15 cellular contexts compared by ENCODE assay signal in genomic region chr9:133474853-133475252, GRCh38. TPM values are rescaled to one million over a fixed set of nuclear protein-coding genes. Genes with fewer than 3 reads are reported as not detected.
DNase-seq lines count a peak whose midpoint lies in the region; ATAC-seq and TF ChIP-seq lines count a peak whose summit lies in the region.
"Had no signal": no experiment of that assay in that cellular context is flagged by ENCODE, and none has a peak within 500 bp of the region (broad histone marks: within the 10 kb centered on the region; RNA-seq: fewer than 3 reads in every experiment).

No MANE protein-coding gene starts in this region.

- 94 to 96% methylated on average over 8 to 20 of the region's 20 CpGs for WGBS in endodermal cell (ENCODE audit: insufficient coverage in 1 of 2, insufficient read length in 1 of 2), 2 experiments

- H3K9ac ChIP-seq in BLaER1 treated with 17β-estradiol and CSF1 and Interleukin-3, amounts not matched to agents 10 nM and 100 nM = peak overlapping the region in 1 of 11 experiments; percentile 0; a peak in 3 of 22 replicates
- H3K9ac ChIP-seq in Loucy (ENCODE audit: low read depth, low read length, poor library complexity, severe bottlenecking) (peak overlapping the region; percentile 53), endodermal cell (ENCODE audit: extremely low read depth, low read length, poor library complexity, severe bottlenecking) (no peak overlapping the region)
- H3K9ac ChIP-seq: GM23248 had no signal

- H3K4me3 ChIP-seq in BLaER1 treated with 17β-estradiol and CSF1 and Interleukin-3, amounts not matched to agents 10 nM and 100 nM = no peak overlapping the region
- H3K4me3 ChIP-seq in Loucy (ENCODE audit: low read length, poor library complexity, severe bottlenecking) (peak overlapping the region; percentile 48), endodermal cell (ENCODE audit: low read length) (no peak overlapping the region)
- H3K4me3 ChIP-seq: A549, GM23248 had no signal

- peaks cover 35% of the 10 kb centered on the region for H3K79me2 ChIP-seq in Loucy (ENCODE audit: insufficient read depth, low read length)

- peaks cover 0 to 67% (median 49%) of the 10 kb centered on the region in 11 experiments; a peak in 20 of 22 replicates for H3K36me3 ChIP-seq in BLaER1 treated with 17β-estradiol and CSF1 and Interleukin-3, amounts not matched to agents 10 nM and 100 nM
- H3K36me3 ChIP-seq in Loucy (ENCODE audit: insufficient read depth, low read length) (no peaks in the 10 kb centered on the region), endodermal cell (ENCODE audit: control insufficient read depth, insufficient read depth, low read length) (peaks cover 6% of the 10 kb centered on the region)

- peaks cover 48 to 80% (median 63%) of the 10 kb centered on the region in 10 experiments for H3K4me1 ChIP-seq in BLaER1 treated with 17β-estradiol and CSF1 and Interleukin-3, amounts not matched to agents 10 nM and 100 nM
- peaks cover 63% of the 10 kb centered on the region for H3K4me1 ChIP-seq in Loucy (ENCODE audit: insufficient read depth, low read length, poor library complexity, severe bottlenecking)
- peaks cover 9% of the 10 kb centered on the region for H3K4me1 ChIP-seq in endodermal cell (ENCODE audit: control insufficient read depth, insufficient read depth, low read length)

- H3K27ac Mint-ChIP-seq in endodermal cell (no peak overlapping the region), T-helper 17 cell (no peak overlapping the region)
- H3K27ac Mint-ChIP-seq: CD4-positive, alpha-beta T cell had no signal

- peaks cover 12% of the 10 kb centered on the region for H3F3A ChIP-seq in Loucy (ENCODE audit: low read depth)

- no peak overlapping the region for H3K4me3 Mint-ChIP-seq in endodermal cell
- H3K4me3 Mint-ChIP-seq in T-helper 17 cell = no peak overlapping the region
- H3K4me3 Mint-ChIP-seq: CD4-positive, alpha-beta T cell had no signal

- no peaks in the 10 kb centered on the region for H3K9me3 Mint-ChIP-seq in endodermal cell
- H3K9me3 Mint-ChIP-seq: CD4-positive, alpha-beta T cell had no signal

- H3K9me2 ChIP-seq in Loucy (replicated peaks; ENCODE audit: low read depth, low read length) = no peaks in the 10 kb centered on the region

- H3K27me3 Mint-ChIP-seq in endodermal cell (ENCODE audit: insufficient read depth) (peaks cover 5% of the 10 kb centered on the region), T-helper 17 cell (no peaks in the 10 kb centered on the region)
- H3K27me3 Mint-ChIP-seq: CD4-positive, alpha-beta T cell had no signal

- H2AFZ ChIP-seq in Loucy (ENCODE audit: low read length) = no peak overlapping the region
- H2AFZ ChIP-seq: GM23248 had no signal

- H3K27ac ChIP-seq in BLaER1 treated with 17β-estradiol and CSF1 and Interleukin-3, amounts not matched to agents 10 nM and 100 nM = no peak overlapping the region
- H3K27ac ChIP-seq in endodermal cell (ENCODE audit: low read depth, low read length) = no peak overlapping the region
- H3K27ac ChIP-seq: A549, GM23248 had no signal

- H3K9me3 ChIP-seq in BLaER1 treated with 17β-estradiol and CSF1 and Interleukin-3, amounts not matched to agents 10 nM and 100 nM (replicated peaks in 1 of 11) = no peaks in the 10 kb centered on the region
- H3K9me3 ChIP-seq in Loucy (ENCODE audit: insufficient read depth, low read depth, low read length) = no peaks in the 10 kb centered on the region
- H3K9me3 ChIP-seq in endodermal cell (ENCODE audit: control insufficient read depth, low read length) = no peaks in the 10 kb centered on the region
- no peaks in the 10 kb centered on the region for H3K9me3 ChIP-seq in T-helper 17 cell (ENCODE audit: control insufficient read depth, low read length, poor library complexity, severe bottlenecking)
- H3K9me3 ChIP-seq: A549 had no signal

- TF ChIP-seq CTCF in Loucy (conservative IDR thresholded peaks at IDR 0.05; ENCODE audit: low read length) = peak; percentile 12; the same call in 1 of the 2 replicates
- peak; percentile 26 for TF ChIP-seq CTCF in endodermal cell (conservative IDR thresholded peaks at IDR 0.05)

- no peak for ATAC-seq in T-helper 17 cell
- ATAC-seq: A549 had no signal

- peaks cover 10% of the 10 kb centered on the region for H3K36me3 Mint-ChIP-seq in endodermal cell (ENCODE audit: low read depth)
- no peaks in the 10 kb centered on the region for H3K36me3 Mint-ChIP-seq in T-helper 17 cell (ENCODE audit: low read depth)

- peaks cover 0 to 85% (median 49%) of the 10 kb centered on the region in 11 experiments; a peak in 18 of 22 replicates for H4K20me1 ChIP-seq in BLaER1 treated with 17β-estradiol and CSF1 and Interleukin-3, amounts not matched to agents 10 nM and 100 nM
- H4K20me1 ChIP-seq in Loucy (ENCODE audit: insufficient read depth, low read length, poor library complexity, severe bottlenecking) = no peaks in the 10 kb centered on the region

- H3K4me2 ChIP-seq in BLaER1 treated with 17β-estradiol and CSF1 and Interleukin-3, amounts not matched to agents 10 nM and 100 nM = peak overlapping the region; percentile 24 to 97 (median 62); a peak in 20 of 22 replicates
- peak overlapping the region; percentile 97 for H3K4me2 ChIP-seq in Loucy (ENCODE audit: low read depth, low read length, poor library complexity, severe bottlenecking)
- H3K4me2 ChIP-seq: A549 had no signal

- no peaks in the 10 kb centered on the region for H3K27me3 ChIP-seq in BLaER1 treated with 17β-estradiol and CSF1 and Interleukin-3, amounts not matched to agents 10 nM and 100 nM
- H3K27me3 ChIP-seq in Loucy (ENCODE audit: insufficient read depth, low read length, poor library complexity, severe bottlenecking) (no peaks in the 10 kb centered on the region), endodermal cell (ENCODE audit: control insufficient read depth, insufficient read depth, low read length, poor library complexity, severe bottlenecking) (peaks cover 7% of the 10 kb centered on the region)

- H3K4me1 Mint-ChIP-seq in endodermal cell = peaks cover 3% of the 10 kb centered on the region
- H3K4me1 Mint-ChIP-seq in T-helper 17 cell = peaks cover 5% of the 10 kb centered on the region

- DNase-seq in endodermal cell (no peak), T-helper 17 cell (no peak), NCI-H524 treated with DMSO at 0.1 percent for 48 hours (lab: John Stamatoyannopoulos, UW) (no peak)
- DNase-seq: C1 segment of cervical spinal cord; Calu3; CD4-positive, alpha-beta T cell; DMS 273 treated with DMSO at 0.1 percent for 48 hours; GM23248; Karpas-422 had no signal

RNA-seq across cellular contexts. Expression of gene SLC2A6, which starts 4.0 kb away (rescaled TPM):
- total RNA-seq in endodermal cell (10 to 100 TPM; 11.6 to 17.7 TPM), T-helper 17 cell (1 to 10 TPM; 1.5 to 3.4 TPM)
- polyA plus RNA-seq in endodermal cell (2013, experiment 1 of 2) = 10.7 TPM
- 10.5 TPM for polyA plus RNA-seq in endodermal cell (2013, experiment 2 of 2)

RNA-seq across cellular contexts. Expression of gene CACFD1, which starts 15.1 kb away (rescaled TPM):
- total RNA-seq in endodermal cell (10 to 100 TPM; 30.6 to 35.0 TPM), T-helper 17 cell (1 to 10 TPM; 1.4 to 3.8 TPM)
- 26.8 TPM for polyA plus RNA-seq in endodermal cell (2013, experiment 1 of 2)
- polyA plus RNA-seq in endodermal cell (2013, experiment 2 of 2) = 26.0 TPM

RNA-seq across cellular contexts. Expression of gene MYMK, which starts 49.9 kb away (rescaled TPM):
- not detected for total RNA-seq in endodermal cell
- not detected for polyA plus RNA-seq in endodermal cell (2013, experiment 1 of 2)
- polyA plus RNA-seq in endodermal cell (2013, experiment 2 of 2) = 0.50 TPM
- not detected for total RNA-seq in T-helper 17 cell
- total RNA-seq: Calu3; CD4-positive, alpha-beta T cell; Daoy; GM23248; HT1080 had no signal
- polyA plus RNA-seq: A549, AG04450, GM23248 had no signal

RNA-seq across cellular contexts. Expression of gene ADAMTS13, which starts 52.7 kb away (rescaled TPM):
- total RNA-seq in endodermal cell (10 to 100 TPM; 13.5 to 21.7 TPM), T-helper 17 cell (1 to 10 TPM; 1.1 to 1.9 TPM)
- 9.7 TPM for polyA plus RNA-seq in endodermal cell (2013, experiment 1 of 2)
- polyA plus RNA-seq in endodermal cell (2013, experiment 2 of 2) = 7.6 TPM

RNA-seq across cellular contexts. Expression of gene REXO4, which starts 57.0 kb away (rescaled TPM):
- total RNA-seq in endodermal cell = 10 to 100 TPM; 30.2 to 36.5 TPM
- 23.1 TPM for polyA plus RNA-seq in endodermal cell (2013, experiment 1 of 2)
- polyA plus RNA-seq in endodermal cell (2013, experiment 2 of 2) = 20.9 TPM
- 10 to 100 TPM; 17.0 to 23.4 TPM for total RNA-seq in T-helper 17 cell

Comparison
In these comparisons a context has a peak if more than half of its experiments do, and no peak if none do; other contexts are left out.
1. RNA of gene CACFD1, which starts 15.1 kb away (total RNA-seq): 30.6 to 35.0 TPM in endodermal cell; 1.4 to 3.8 TPM in T-helper 17 cell; every median in the first group is over 4 times any median in the second.